Comparison of ENCODE assay signal across 11 cellular contexts in genomic region chr17:41061969-41062368, GRCh38. TPM values are rescaled to one million over a fixed set of nuclear protein-coding genes. Genes with fewer than 3 reads are reported as not detected.
DNase-seq lines count a peak whose midpoint lies in the region; ATAC-seq, FAIRE-seq and TF ChIP-seq lines count a peak whose summit lies in the region.
"Had no signal": no experiment of that assay in that cellular context is flagged by ENCODE, and none has a peak within 500 bp of the region (broad histone marks: within the 10 kb centered on the region; RNA-seq: fewer than 3 reads in every experiment).

No MANE protein-coding gene starts in this region.

- H3K4me3 ChIP-seq in foreskin fibroblast (ENCODE audit: low read depth in 1 of 2, low read length in 2 of 2) (no peak overlapping the region), mucosa of descending colon (no peak overlapping the region)
- H3K4me3 ChIP-seq: testis had no signal

- peak; percentile 95 for FAIRE-seq in RCC 7860 (lab: Jason Lieb, UNC)

- H3K4me1 ChIP-seq in mucosa of descending colon (ENCODE audit: low read depth) = no peaks in the 10 kb centered on the region
- H3K4me1 ChIP-seq: BE2C, testis had no signal

- ATAC-seq in mucosa of descending colon (no peak), HG02970 (IDR thresholded peaks at IDR 0.05; ENCODE audit: low FRiP score, unreplicated experiment) (no peak)
- ATAC-seq: esophagus mucosa had no signal

- H3K9me3 ChIP-seq in mucosa of descending colon = no peaks in the 10 kb centered on the region
- H3K9me3 ChIP-seq: BE2C, testis had no signal

- no peaks in the 10 kb centered on the region for H3K36me3 ChIP-seq in mucosa of descending colon (ENCODE audit: low read depth)
- H3K36me3 ChIP-seq: BE2C had no signal

- DNase-seq in ACHN (peak; percentile 92), RCC 7860 (ENCODE audit: low spot score) (peak; percentile 94), foreskin fibroblast (peak; percentile 89), mucosa of descending colon (no peak), NCI-H2227 (lab: John Stamatoyannopoulos, UW; ENCODE audit: unreplicated experiment) (no peak)
- DNase-seq: activated naive CD4-positive, alpha-beta T cell treated with anti-CD3 and anti-CD28 coated beads, Interleukin-2, amount 50 U/mL, for 16 hours; BE2C; NCI-H1092; testis had no signal

- no peak for TF ChIP-seq CTCF in foreskin fibroblast (IDR thresholded peaks at IDR 0.05; ENCODE audit: low read depth, low read length)
- TF ChIP-seq CTCF in mucosa of descending colon (IDR thresholded peaks at IDR 0.05) = no peak

- intact Hi-C loops in mucosa of descending colon (cut with DNase I, micrococcal nuclease) = no loop called here

- in situ Hi-C loops in ACHN (cut with HindIII; ENCODE audit: low pct_ligation_motif_present, low pct_unique_long_range_greater_than_20kb, low sequenced_read_pairs) = no loop called here

RNA-seq across cellular contexts. Expression of gene KRTAP2-3, which starts 2.1 kb away (rescaled TPM):
- total RNA-seq in mucosa of descending colon = not detected
- total RNA-seq: esophagus mucosa, testis had no signal

RNA-seq across cellular contexts. Expression of gene KRTAP2-4, which starts 3.7 kb away (rescaled TPM):
- not detected for total RNA-seq in mucosa of descending colon
- total RNA-seq: esophagus mucosa, testis had no signal

RNA-seq across cellular contexts. Expression of gene KRTAP2-2, which starts 6.9 kb away (rescaled TPM):
- total RNA-seq in mucosa of descending colon = not detected
- total RNA-seq: esophagus mucosa, testis had no signal

RNA-seq across cellular contexts. Expression of gene KRTAP2-1, which starts 14.9 kb away (rescaled TPM):
- total RNA-seq in mucosa of descending colon = not detected
- total RNA-seq: esophagus mucosa, testis had no signal

RNA-seq across cellular contexts. Expression of gene KRTAP1-1, which starts 20.7 kb away (rescaled TPM):
- not detected for total RNA-seq in mucosa of descending colon
- total RNA-seq: esophagus mucosa, testis had no signal

Comparison
In these comparisons a context has a peak if more than half of its experiments do, and no peak if none do; other contexts are left out.
1. DNase-seq: peak in ACHN (single experiment), RCC 7860 (single experiment) and foreskin fibroblast (2 of 2); none in mucosa of descending colon (0 of 3) and NCI-H2227 (single experiment).